ENCODE assay signal across 1 cellular context in genomic region chr16:74635303-74635702, GRCh38.
TF ChIP-seq lines count a peak whose summit lies in the region.

No MANE protein-coding gene starts in this region.

TF ChIP-seq in HepG2, 621 proteins besides CTCF, POLR2A, EP300 and RAD21 (continued from another document and continues in another):
- TF ChIP-seq ZHX2 (IDR thresholded peaks at IDR 0.05; ENCODE audit: low read depth) (peak; percentile 52; the same call in 1 of the 2 replicates), ZHX2 (CRISPR knock-in tag; IDR thresholded peaks at IDR 0.05; ENCODE audit: borderline replicate concordance) (no peak), CEBPZ (IDR thresholded peaks at IDR 0.05; ENCODE audit: low read length) (no peak), ZNF367 (CRISPR knock-in tag; IDR thresholded peaks at IDR 0.05; ENCODE audit: borderline replicate concordance) (no peak), RARG (CRISPR knock-in tag; IDR thresholded peaks at IDR 0.05; ENCODE audit: low read depth) (no peak), ZNF136 (CRISPR knock-in tag; IDR thresholded peaks at IDR 0.05; ENCODE audit: low read depth) (no peak), SPEN (CRISPR knock-in tag; IDR thresholded peaks at IDR 0.05; ENCODE audit: low read depth) (no peak), ZFP36L1 (CRISPR knock-in tag; IDR thresholded peaks at IDR 0.05) (no peak), ZNF251 (CRISPR knock-in tag; IDR thresholded peaks at IDR 0.05) (no peak), ZMYM3 (CRISPR knock-in tag; IDR thresholded peaks at IDR 0.05) (no peak), ZBTB4 (CRISPR knock-in tag; IDR thresholded peaks at IDR 0.05; ENCODE audit: borderline replicate concordance) (no peak), ZNF83 (CRISPR knock-in tag; IDR thresholded peaks at IDR 0.05; ENCODE audit: borderline replicate concordance) (no peak), ZNF281 (CRISPR knock-in tag; IDR thresholded peaks at IDR 0.05; ENCODE audit: borderline replicate concordance) (no peak), RFX3 (CRISPR knock-in tag; IDR thresholded peaks at IDR 0.05) (no peak), ZNF30 (CRISPR knock-in tag; IDR thresholded peaks at IDR 0.05) (no peak), KAT8 (CRISPR knock-in tag; IDR thresholded peaks at IDR 0.05) (no peak; the same call in 1 of the 2 replicates), SOX13 (IDR thresholded peaks at IDR 0.05) (no peak), SOX13 (CRISPR knock-in tag; conservative IDR thresholded peaks at IDR 0.05 in 1 of 2, IDR thresholded peaks at IDR 0.05 in 1 of 2) (peak in 1 of 2 experiments; percentile 52; a peak in 1 of 4 replicates), ZNF362 (CRISPR knock-in tag; IDR thresholded peaks at IDR 0.05; ENCODE audit: borderline replicate concordance) (peak; percentile 99), ZSCAN25 (CRISPR knock-in tag; IDR thresholded peaks at IDR 0.05) (no peak), HBP1 (CRISPR knock-in tag; IDR thresholded peaks at IDR 0.05; ENCODE audit: low read depth) (no peak), PAXIP1 (CRISPR knock-in tag; conservative IDR thresholded peaks at IDR 0.05) (peak; percentile 82), KDM6A (CRISPR knock-in tag; IDR thresholded peaks at IDR 0.05; ENCODE audit: low read depth) (no peak), SAFB2 (CRISPR knock-in tag; IDR thresholded peaks at IDR 0.05; ENCODE audit: borderline replicate concordance, low read depth) (no peak), ZFP41 (CRISPR knock-in tag; IDR thresholded peaks at IDR 0.05; ENCODE audit: borderline replicate concordance) (no peak), PHB2 (IDR thresholded peaks at IDR 0.05; ENCODE audit: partially characterized antibody) (no peak), ZNF138 (CRISPR knock-in tag; IDR thresholded peaks at IDR 0.05; ENCODE audit: low read depth) (no peak), ZNF121 (CRISPR knock-in tag; IDR thresholded peaks at IDR 0.05) (no peak), BCL6 (CRISPR knock-in tag; IDR thresholded peaks at IDR 0.05) (no peak), SIN3A (IDR thresholded peaks at IDR 0.05; ENCODE audit: borderline replicate concordance, low read depth, low read length) (no peak), ZNF572 (CRISPR knock-in tag; IDR thresholded peaks at IDR 0.05) (no peak), ZNF331 (CRISPR knock-in tag; IDR thresholded peaks at IDR 0.05) (no peak)
